Comparison of ENCODE assay signal across 19 cellular contexts in the genomic region with DNA sequence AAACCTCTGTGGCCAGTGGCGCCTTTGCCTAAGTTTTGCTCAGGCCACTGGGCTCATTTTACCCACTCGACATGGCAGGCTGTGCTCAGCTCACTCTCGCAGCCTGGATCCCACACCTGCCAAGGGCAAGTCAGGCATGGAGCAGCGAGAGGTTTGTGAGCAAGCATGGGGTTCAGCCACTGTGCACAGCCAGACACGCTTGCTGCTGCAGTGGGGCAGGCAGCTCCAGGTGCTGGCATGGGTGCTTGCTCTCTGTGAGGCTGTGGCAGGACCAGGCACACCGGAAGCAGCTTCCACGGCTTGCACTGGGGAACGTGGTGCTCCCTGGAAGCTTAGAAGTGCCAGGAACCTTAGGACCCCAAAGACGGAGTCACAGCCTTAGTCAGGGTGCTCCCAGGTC.
DNase-seq lines count a peak whose midpoint lies in the region; TF ChIP-seq lines count a peak whose summit lies in the region.
"Had no signal": no experiment of that assay in that cellular context is flagged by ENCODE, and none has a peak within 500 bp of the region (broad histone marks: within the 10 kb centered on the region; RNA-seq: fewer than 3 reads in every experiment).

No MANE protein-coding gene starts in this region.

- H3K9ac ChIP-seq in Karpas-422 (ENCODE audit: low read length) (no peak overlapping the region), neuronal stem cell (ENCODE audit: low read depth, low read length, poor library complexity) (no peak overlapping the region)

- H3K4me3 Mint-ChIP-seq in chondrocyte (ENCODE audit: unreplicated experiment): no peak overlapping the region
- H3K4me3 Mint-ChIP-seq in nephron progenitor cell: no peak overlapping the region
- H3K4me3 Mint-ChIP-seq: CD4-positive, CD25-positive, alpha-beta regulatory T cell; CD8-positive, alpha-beta memory T cell; HFFc6 had no signal

- H3K79me1 ChIP-seq in neuronal stem cell (ENCODE audit: low read depth, low read length): no peaks in the 10 kb centered on the region

- no peaks in the 10 kb centered on the region for H3K4me1 ChIP-seq in Karpas-422 (ENCODE audit: low read length)
- peaks cover 0 to 10% of the 10 kb centered on the region in 2 donors for H3K4me1 ChIP-seq in neuronal stem cell (ENCODE audit: control insufficient read depth in 2 of 2, insufficient read depth in 1 of 2, low read depth in 1 of 2, low read length in 2 of 2)
- no peaks in the 10 kb centered on the region for H3K4me1 ChIP-seq in adrenal gland (replicated peaks in 1 of 2)
- H3K4me1 ChIP-seq: BE2C had no signal

- no peaks in the 10 kb centered on the region for H3K79me2 ChIP-seq in Karpas-422 (ENCODE audit: low read length)

- no peak for TF ChIP-seq POLR2A in adrenal gland (IDR thresholded peaks at IDR 0.05)

- H3K9me3 ChIP-seq in Karpas-422 (ENCODE audit: low read length): no peaks in the 10 kb centered on the region
- peaks cover 4 to 8% of the 10 kb centered on the region in 2 donors for H3K9me3 ChIP-seq in neuronal stem cell (replicated peaks in 1 of 2; ENCODE audit: control insufficient read depth in 2 of 2, insufficient read depth in 1 of 2, low read depth in 1 of 2, low read length in 2 of 2)
- no peaks in the 10 kb centered on the region for H3K9me3 ChIP-seq in adrenal gland (replicated peaks in 1 of 3)
- H3K9me3 ChIP-seq: BE2C had no signal

- no peak for TF ChIP-seq CTCF in chondrocyte (IDR thresholded peaks at IDR 0.05)
- no peak for TF ChIP-seq CTCF in adrenal gland (IDR thresholded peaks at IDR 0.05)
- TF ChIP-seq CTCF in nephron progenitor cell (IDR thresholded peaks at IDR 0.05): no peak

- H2BK5ac ChIP-seq in neuronal stem cell (ENCODE audit: low read length): no peak overlapping the region

- H2AK5ac ChIP-seq in neuronal stem cell (ENCODE audit: low read depth, low read length): no peak overlapping the region

- no peaks in the 10 kb centered on the region for H3K9me2 ChIP-seq in Karpas-422 (replicated peaks; ENCODE audit: insufficient read depth, low read length)

- H3K27ac Mint-ChIP-seq in chondrocyte (ENCODE audit: unreplicated experiment): no peak overlapping the region
- H3K27ac Mint-ChIP-seq in nephron progenitor cell: no peak overlapping the region
- H3K27ac Mint-ChIP-seq: CD4-positive, CD25-positive, alpha-beta regulatory T cell; CD8-positive, alpha-beta memory T cell; HFFc6 had no signal

- no peak overlapping the region for H4K91ac ChIP-seq in neuronal stem cell (ENCODE audit: low read depth, low read length, poor library complexity)

- no peaks in the 10 kb centered on the region for H3K4me1 Mint-ChIP-seq in chondrocyte (ENCODE audit: low read depth)
- no peaks in the 10 kb centered on the region for H3K4me1 Mint-ChIP-seq in nephron progenitor cell
- H3K4me1 Mint-ChIP-seq: CD4-positive, CD25-positive, alpha-beta regulatory T cell; CD8-positive, alpha-beta memory T cell had no signal

- H3K36me3 Mint-ChIP-seq in chondrocyte (ENCODE audit: low read depth) (no peaks in the 10 kb centered on the region), nephron progenitor cell (ENCODE audit: low read depth) (no peaks in the 10 kb centered on the region)
- H3K36me3 Mint-ChIP-seq: CD4-positive, CD25-positive, alpha-beta regulatory T cell; CD8-positive, alpha-beta memory T cell had no signal

- intact Hi-C loops in adrenal gland (cut with DNase I): no loop called here

- no peak overlapping the region for H3K18ac ChIP-seq in neuronal stem cell (ENCODE audit: low read length)

- H3K4me2 ChIP-seq in Karpas-422 (ENCODE audit: low read depth, low read length, poor library complexity, severe bottlenecking): no peak overlapping the region
- H3K4me2 ChIP-seq in neuronal stem cell (ENCODE audit: insufficient read depth, low read length, poor library complexity, severe bottlenecking): no peak overlapping the region

- no peak overlapping the region for H3K4ac ChIP-seq in neuronal stem cell (ENCODE audit: low read length)

- no peaks in the 10 kb centered on the region for H3K27me3 ChIP-seq in Karpas-422 (ENCODE audit: low read length)
- no peaks in the 10 kb centered on the region for H3K27me3 ChIP-seq in neuronal stem cell (ENCODE audit: control insufficient read depth in 3 of 3, insufficient read depth in 3 of 3, low read depth in 1 of 3, low read length in 3 of 3)
- no peaks in the 10 kb centered on the region for H3K27me3 ChIP-seq in adrenal gland
- H3K27me3 ChIP-seq: BE2C had no signal

- H3K9me3 Mint-ChIP-seq in chondrocyte (ENCODE audit: low read depth): peaks cover 8% of the 10 kb centered on the region
- H3K9me3 Mint-ChIP-seq in nephron progenitor cell: peaks cover 8% of the 10 kb centered on the region

- DNase-seq in Karpas-422 (no peak), chondrocyte (ENCODE audit: low spot score) (peak; percentile 59), neuronal stem cell (ENCODE audit: low spot score) (no peak), adrenal gland (no peak), nephron progenitor cell (no peak)
- DNase-seq in activated naive CD4-positive, alpha-beta T cell (lab: John Stamatoyannopoulos, UW): no peak
- no peak for DNase-seq in stimulated activated naive CD4-positive, alpha-beta T cell treated with Interleukin-2 at 50 U/mL for 16 hours (lab: John Stamatoyannopoulos, UW)
- DNase-seq: ACHN; BE2C; C1 segment of cervical spinal cord; CD4-positive, CD25-positive, alpha-beta regulatory T cell; CD8-positive, alpha-beta memory T cell; COR-L47; DMS 273 treated with DMSO at 0.1 percent for 48 hours; DMS53; DND-41; EL; HFFc6 had no signal

- H3K4me3 ChIP-seq in Karpas-422 (ENCODE audit: low read length): no peak overlapping the region
- peak overlapping the region in 1 of 2 donors; percentile 22 for H3K4me3 ChIP-seq in neuronal stem cell (ENCODE audit: low read length in 2 of 2)
- no peak overlapping the region for H3K4me3 ChIP-seq in adrenal gland
- H3K4me3 ChIP-seq: GM12878 had no signal

- H2AFZ ChIP-seq in Karpas-422 (ENCODE audit: low read length): peak overlapping the region; percentile 78; the same call in 1 of the 2 replicates
- peak overlapping the region; percentile 39 for H2AFZ ChIP-seq in neuronal stem cell (ENCODE audit: low read length)

- H4K8ac ChIP-seq in neuronal stem cell (ENCODE audit: low read depth, low read length): no peak overlapping the region

- H2BK12ac ChIP-seq in neuronal stem cell (ENCODE audit: low read length): no peak overlapping the region

- no peak overlapping the region for H3K14ac ChIP-seq in neuronal stem cell (ENCODE audit: low read length)

- no peak overlapping the region for H2BK120ac ChIP-seq in neuronal stem cell (ENCODE audit: low read depth, low read length)

- H3K36me3 ChIP-seq in Karpas-422 (ENCODE audit: insufficient read depth, low read length) (no peaks in the 10 kb centered on the region), neuronal stem cell (replicated peaks in 1 of 2; ENCODE audit: control insufficient read depth in 2 of 2, insufficient read depth in 2 of 2, low read length in 2 of 2) (no peaks in the 10 kb centered on the region), adrenal gland (replicated peaks in 1 of 2) (no peaks in the 10 kb centered on the region)
- H3K36me3 ChIP-seq: BE2C had no signal

- H3K23ac ChIP-seq in neuronal stem cell (ENCODE audit: low read depth, low read length, poor library complexity): no peak overlapping the region

- no peaks in the 10 kb centered on the region for H4K20me1 ChIP-seq in Karpas-422 (ENCODE audit: insufficient read depth, low read depth, low read length)

- WGBS in neuronal stem cell (ENCODE audit: extremely low coverage in 2 of 2, insufficient read length in 2 of 2, insufficient replicate concordance in 1 of 2), 2 donors: no CpG with 5 or more reads among the region's 9 CpGs
- WGBS in adrenal gland, 4 donors: 70 to 83% (median 79%) methylated on average over 7 to 9 of the region's 9 CpGs

- H3K27me3 Mint-ChIP-seq in chondrocyte (ENCODE audit: low read depth) (no peaks in the 10 kb centered on the region), nephron progenitor cell (ENCODE audit: low read depth, poor library complexity) (no peaks in the 10 kb centered on the region)
- H3K27me3 Mint-ChIP-seq: CD4-positive, CD25-positive, alpha-beta regulatory T cell; CD8-positive, alpha-beta memory T cell had no signal

- H2BK15ac ChIP-seq in neuronal stem cell (ENCODE audit: low read length): no peak overlapping the region

- H3K27ac ChIP-seq in Karpas-422 (ENCODE audit: low read length): no peak overlapping the region
- H3K27ac ChIP-seq in neuronal stem cell (replicated peaks; ENCODE audit: low read length): no peak overlapping the region
- no peak overlapping the region for H3K27ac ChIP-seq in adrenal gland
